Comparison of ENCODE assay signal across 9 cellular contexts in the genomic region with DNA sequence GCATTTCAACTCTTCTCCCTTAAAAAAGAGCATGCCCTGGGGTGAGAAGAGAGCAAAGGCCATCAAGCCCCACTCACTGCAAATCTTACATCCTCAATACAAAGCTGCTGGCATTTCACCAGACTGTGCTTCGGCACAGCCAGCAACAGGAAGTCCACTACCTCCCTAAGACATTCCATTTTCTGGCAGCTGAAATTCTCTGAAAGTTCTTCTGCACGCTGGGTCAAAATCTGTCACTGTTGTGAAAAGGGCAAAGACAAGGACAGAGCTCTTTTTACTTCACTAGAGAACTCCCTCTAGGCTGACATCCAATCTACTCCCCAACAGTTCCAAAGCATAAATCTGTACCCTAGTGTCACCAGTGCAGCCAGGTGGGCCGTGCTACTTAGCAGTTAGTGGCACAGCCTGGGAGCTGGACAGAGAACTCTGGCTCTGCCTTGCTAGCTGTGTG. TPM values are rescaled to one million over a fixed set of nuclear protein-coding genes. Genes with fewer than 3 reads are reported as not detected.
DNase-seq lines count a peak whose midpoint lies in the region; ATAC-seq and TF ChIP-seq lines count a peak whose summit lies in the region.
"Had no signal": no experiment of that assay in that cellular context is flagged by ENCODE, and none has a peak within 500 bp of the region (broad histone marks: within the 10 kb centered on the region; RNA-seq: fewer than 3 reads in every experiment).

No MANE protein-coding gene starts in this region.

- 7% methylated on average over 2 of the region's 3 CpGs; no CpG with 5 or more reads in 1 of the 2 donors for WGBS in gastroesophageal sphincter (ENCODE audit: low coverage in 1 of 2), 2 donors

- H3K9me3 ChIP-seq in T-helper 17 cell (ENCODE audit: control insufficient read depth, low read length, poor library complexity, severe bottlenecking) = no peaks in the 10 kb centered on the region
- H3K9me3 ChIP-seq in gastroesophageal sphincter = no peaks in the 10 kb centered on the region
- no peaks in the 10 kb centered on the region for H3K9me3 ChIP-seq in gastrocnemius medialis
- H3K9me3 ChIP-seq in MM.1S (replicated peaks; ENCODE audit: insufficient read depth, low read length) = no peaks in the 10 kb centered on the region

- H3K79me2 ChIP-seq in MM.1S (ENCODE audit: low read length) = peaks cover 97% of the 10 kb centered on the region

- peaks cover 46% of the 10 kb centered on the region for H3K4me1 Mint-ChIP-seq in T-helper 17 cell

- peak overlapping the region in 3 of 4 donors; percentile 34 to 53 (median 48) for H3K27ac ChIP-seq in gastroesophageal sphincter
- H3K27ac ChIP-seq in gastrocnemius medialis = peak overlapping the region; percentile 46 to 96 (median 80)
- H3K27ac ChIP-seq in MM.1S (ENCODE audit: low read length) = no peak overlapping the region

- intact Hi-C loops in gastrocnemius medialis (cut with DNase I; ENCODE audit: low total_unique reads) = no loop called here

- H3K27me3 ChIP-seq in gastroesophageal sphincter (no peaks in the 10 kb centered on the region), gastrocnemius medialis (no peaks in the 10 kb centered on the region), MM.1S (replicated peaks; ENCODE audit: insufficient read depth, low read length) (no peaks in the 10 kb centered on the region)

- no peak overlapping the region for H2AFZ ChIP-seq in MM.1S (ENCODE audit: low read length)

- TF ChIP-seq CTCF in gastroesophageal sphincter (IDR thresholded peaks at IDR 0.05) = no peak
- no peak for TF ChIP-seq CTCF in gastrocnemius medialis (IDR thresholded peaks at IDR 0.05 in 4 of 5, conservative IDR thresholded peaks at IDR 0.05 in 1 of 5)
- no peak for TF ChIP-seq CTCF in MM.1S (IDR thresholded peaks at IDR 0.05; ENCODE audit: low read length)

- no peak overlapping the region for H3K4me3 Mint-ChIP-seq in T-helper 17 cell

- H3K36me3 ChIP-seq in gastroesophageal sphincter = peaks cover 0 to 35% of the 10 kb centered on the region in 2 donors
- H3K36me3 ChIP-seq in gastrocnemius medialis = peaks cover 0 to 3% of the 10 kb centered on the region in 2 donors
- H3K36me3 ChIP-seq in MM.1S (replicated peaks; ENCODE audit: insufficient read depth, low read length) = peaks cover 9% of the 10 kb centered on the region; the same call in 1 of the 2 replicates

- H3K9me2 ChIP-seq in MM.1S (replicated peaks; ENCODE audit: insufficient read depth, low read length) = no peaks in the 10 kb centered on the region

- H3K9ac ChIP-seq in MM.1S (ENCODE audit: low read length) = no peak overlapping the region

- H3K4me1 ChIP-seq in gastroesophageal sphincter = peaks cover 6 to 87% (median 34%) of the 10 kb centered on the region in 3 donors
- peaks cover 82 to 83% of the 10 kb centered on the region in 2 donors for H3K4me1 ChIP-seq in gastrocnemius medialis
- peaks cover 24% of the 10 kb centered on the region for H3K4me1 ChIP-seq in MM.1S (ENCODE audit: low read length)

- H3K4me2 ChIP-seq in MM.1S (ENCODE audit: low read depth, low read length) = no peak overlapping the region

- H3K4me3 ChIP-seq in gastroesophageal sphincter (no peak overlapping the region), gastrocnemius medialis (no peak overlapping the region), MM.1S (ENCODE audit: low read length) (no peak overlapping the region)

- peaks cover 16% of the 10 kb centered on the region for H3K36me3 Mint-ChIP-seq in T-helper 17 cell (ENCODE audit: low read depth)

- H4K20me1 ChIP-seq in MM.1S (ENCODE audit: insufficient read depth, low read length) = no peaks in the 10 kb centered on the region; the same call in 1 of the 2 replicates

- TF ChIP-seq EP300 in gastroesophageal sphincter (IDR thresholded peaks at IDR 0.05) = no peak

- ATAC-seq in T-helper 17 cell (no peak), gastroesophageal sphincter (no peak), gastrocnemius medialis (peak in 1 of 2 donors; percentile 77)

- H3F3A ChIP-seq in MM.1S (ENCODE audit: insufficient read depth, low read length) = no peaks in the 10 kb centered on the region; the same call in 1 of the 2 replicates

- in situ Hi-C loops in gastrocnemius medialis (cut with MboI; ENCODE audit: low sequenced_read_pairs in 4 of 4) = loop anchor here in 2 of 4 donors (10.0 to 25.0 kb wide), 2 partner anchors 80 to 377 kb away; a partner anchor contains a TSS

- TF ChIP-seq POLR2A in gastroesophageal sphincter (IDR thresholded peaks at IDR 0.05) (no peak), gastrocnemius medialis (IDR thresholded peaks at IDR 0.05) (no peak)

- DNase-seq in GM03348 (ENCODE audit: low spot score) (peak; percentile 46), T-helper 17 cell (no peak), gastrocnemius medialis (peak; percentile 12 to 58), NOMO-1 treated with dmso at 0.1 percent for 144 hours (lab: John Stamatoyannopoulos, UW; ENCODE audit: unreplicated experiment) (no peak), MM.1S (no peak), cerebellar nuclear complex (lab: John Stamatoyannopoulos, UW) (no peak), DMS 273 treated with DMSO at 0.1 percent for 48 hours (lab: John Stamatoyannopoulos, UW) (no peak)
- DNase-seq: NCI-H2029 treated with DMSO at 0.1 percent for 48 hours had no signal

- no peaks in the 10 kb centered on the region for H3K27me3 Mint-ChIP-seq in T-helper 17 cell

- peak overlapping the region; percentile 41 for H3K27ac Mint-ChIP-seq in T-helper 17 cell

RNA-seq across cellular contexts. Expression of a gene that starts 6.3 kb away (rescaled TPM):
- total RNA-seq in T-helper 17 cell (10 to 100 TPM; 33.3 to 38.6 TPM), gastroesophageal sphincter (10 to 100 TPM; 25.4 to 35.0 (median 32.4) TPM), gastrocnemius medialis (10 to 100 TPM; 36.6 to 63.4 (median 40.4) TPM)

Comparison
In these comparisons a context has a peak if more than half of its experiments do, and no peak if none do; other contexts are left out.
1. DNase-seq: peak in GM03348 (single experiment) and gastrocnemius medialis (2 of 2); none in T-helper 17 cell (0 of 3), NOMO-1 treated with dmso at 0.1 percent for 144 hours (single experiment), MM.1S (single experiment), cerebellar nuclear complex (0 of 2) and DMS 273 treated with DMSO at 0.1 percent for 48 hours (single experiment).